1 cellular context compared by ENCODE assay signal in the genomic region with DNA sequence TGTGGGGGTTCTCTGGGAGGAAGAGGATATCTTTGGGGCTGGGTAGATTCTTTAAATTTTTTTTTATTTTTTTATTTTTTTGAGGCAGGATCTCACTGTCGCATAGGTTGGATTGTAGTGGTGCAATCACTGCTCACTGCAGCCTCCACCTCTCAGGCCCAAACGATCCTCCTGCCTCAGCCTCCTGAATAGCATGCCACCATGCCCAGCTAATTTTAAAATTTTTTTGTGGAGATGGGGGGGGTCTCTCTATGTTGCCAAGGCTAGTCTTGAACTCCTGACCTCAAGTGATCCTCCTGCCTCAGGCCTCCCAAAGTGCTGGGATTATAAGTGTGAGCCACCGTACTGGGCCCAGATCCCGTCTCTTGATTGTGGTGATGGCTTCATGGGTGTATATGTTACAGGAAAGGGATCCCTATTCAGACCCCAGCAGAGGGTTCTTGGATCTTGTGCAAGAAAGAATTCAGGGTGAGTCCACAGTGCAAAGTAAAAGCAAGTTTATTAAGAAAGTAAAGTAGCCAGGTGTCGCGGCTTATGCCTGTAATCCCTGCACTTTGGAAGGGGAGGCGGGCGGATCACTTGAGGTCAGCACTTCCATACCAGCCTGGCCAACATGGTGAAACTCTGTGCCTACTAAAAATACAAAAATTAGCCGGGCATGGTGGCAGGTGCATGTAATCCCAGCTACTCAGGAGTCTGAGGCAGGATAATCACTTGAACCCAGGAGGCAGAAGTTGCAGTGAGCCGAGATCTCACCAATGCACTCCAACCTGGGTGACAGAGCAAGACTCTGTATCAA.
TF ChIP-seq lines count a peak whose summit lies in the region.

No MANE protein-coding gene starts in this region.

TF ChIP-seq in WTC11, 78 proteins besides CTCF, POLR2A, EP300 and RAD21 (continued from another document):
- TF ChIP-seq USF2 (CRISPR knock-in tag; IDR thresholded peaks at IDR 0.05): no peak
TF ChIP-seq in WTC11: peak in this region for 0.
